In genomic region chr3:171156455-171157005, GRCh38 we compare ENCODE assay signal across 15 cellular contexts.
DNase-seq lines count a peak whose midpoint lies in the region; ATAC-seq, FAIRE-seq and TF ChIP-seq lines count a peak whose summit lies in the region.
"Had no signal": no experiment of that assay in that cellular context is flagged by ENCODE, and none has a peak within 500 bp of the region (broad histone marks: within the 10 kb centered on the region; RNA-seq: fewer than 3 reads in every experiment).

No MANE protein-coding gene starts in this region.

- peak; percentile 52 for DNase-seq in DMS 273 (lab: John Stamatoyannopoulos, UW; ENCODE audit: unreplicated experiment)
- DNase-seq in OCI-M1 (lab: John Stamatoyannopoulos, UW), result peak; percentile 35
- DNase-seq in bronchial epithelial cell (ENCODE audit: low read depth), result peak; percentile 46
- no peak for DNase-seq in mucosa of descending colon
- DNase-seq in NCI-H774 (lab: John Stamatoyannopoulos, UW), result no peak
- DNase-seq in activated T-cell treated with anti-CD3 and anti-CD28 coated beads, Interleukin-2, amount 50 U/mL, for 24 hours, result no peak
- DNase-seq in stimulated activated naive CD8-positive, alpha-beta T cell treated with anti-CD3 and anti-CD28 coated beads, Interleukin-15, Interleukin-2, amounts not matched to agents 100 U/mL and 50 U/mL, for 24 hours, result no peak
- DNase-seq: activated CD8-positive, alpha-beta T cell treated with anti-CD3 and anti-CD28 coated beads for 36 hours; aorta; NCI-H1092; upper lobe of right lung had no signal

- TF ChIP-seq CTCF in bronchial epithelial cell (IDR thresholded peaks at IDR 0.05; ENCODE audit: insufficient read depth, low read length, severe bottlenecking), result no peak
- TF ChIP-seq CTCF in mucosa of descending colon (IDR thresholded peaks at IDR 0.05), result no peak

- H3K27ac Mint-ChIP-seq in activated T-cell treated with anti-CD3 and anti-CD28 coated beads, Interleukin-2, amount 50 U/mL, for 24 hours, result no peak overlapping the region
- H3K27ac Mint-ChIP-seq: activated CD8-positive, alpha-beta T cell treated with anti-CD3 and anti-CD28 coated beads for 36 hours; stimulated activated memory B cell treated with anti-CD40 and anti-IgM and Interleukin-4, amounts not matched to agents 10 μg/mL and 1 μg/mL and 100 μg/mL, for 72 hours had no signal

- H3K36me3 ChIP-seq in bronchial epithelial cell (ENCODE audit: control insufficient read depth, insufficient read depth, low read length), result no peaks in the 10 kb centered on the region
- no peaks in the 10 kb centered on the region for H3K36me3 ChIP-seq in mucosa of descending colon (ENCODE audit: low read depth)

- H3K4me3 ChIP-seq in bronchial epithelial cell (ENCODE audit: low read depth, low read length) (no peak overlapping the region), mucosa of descending colon (no peak overlapping the region)
- H3K4me3 ChIP-seq: smooth muscle cell, upper lobe of right lung had no signal

- H3K4me1 Mint-ChIP-seq in activated T-cell treated with anti-CD3 and anti-CD28 coated beads, Interleukin-2, amount 50 U/mL, for 24 hours (ENCODE audit: low read depth), result no peaks in the 10 kb centered on the region
- H3K4me1 Mint-ChIP-seq: stimulated activated memory B cell treated with anti-CD40 and anti-IgM and Interleukin-4, amounts not matched to agents 10 μg/mL and 1 μg/mL and 100 μg/mL, for 72 hours had no signal

- H3K9me3 ChIP-seq in mucosa of descending colon, result no peaks in the 10 kb centered on the region
- H3K9me3 ChIP-seq: upper lobe of right lung had no signal

- ATAC-seq in mucosa of descending colon (peak; percentile 52), HG02884 (IDR thresholded peaks at IDR 0.05; ENCODE audit: unreplicated experiment) (no peak)
- no peak for ATAC-seq in stimulated activated naive CD8-positive, alpha-beta T cell treated with anti-CD3 and anti-CD28 coated beads, Interleukin-15, Interleukin-2, amounts not matched to agents 100 U/mL and 50 U/mL, for 24 hours
- ATAC-seq: activated CD8-positive, alpha-beta T cell treated with anti-CD3 and anti-CD28 coated beads for 36 hours; stimulated activated memory B cell treated with anti-CD40 and anti-IgM and Interleukin-4, amounts not matched to agents 10 μg/mL and 1 μg/mL and 100 μg/mL, for 72 hours; upper lobe of right lung had no signal

- H3K27me3 ChIP-seq in bronchial epithelial cell (ENCODE audit: control insufficient read depth, insufficient read depth, low read length), result no peaks in the 10 kb centered on the region
- H3K27me3 ChIP-seq: upper lobe of right lung had no signal

- peaks cover 93% of the 10 kb centered on the region for H3K36me3 Mint-ChIP-seq in activated T-cell treated with anti-CD3 and anti-CD28 coated beads, Interleukin-2, amount 50 U/mL, for 24 hours (ENCODE audit: low read depth)
- H3K36me3 Mint-ChIP-seq: stimulated activated memory B cell treated with anti-CD40 and anti-IgM and Interleukin-4, amounts not matched to agents 10 μg/mL and 1 μg/mL and 100 μg/mL, for 72 hours had no signal

- intact Hi-C loops in mucosa of descending colon (cut with DNase I, micrococcal nuclease), result no loop called here

- H3K9me3 Mint-ChIP-seq in activated T-cell treated with anti-CD3 and anti-CD28 coated beads, Interleukin-2, amount 50 U/mL, for 24 hours, result no peaks in the 10 kb centered on the region
- H3K9me3 Mint-ChIP-seq: activated CD8-positive, alpha-beta T cell treated with anti-CD3 and anti-CD28 coated beads for 36 hours; stimulated activated memory B cell treated with anti-CD40 and anti-IgM and Interleukin-4, amounts not matched to agents 10 μg/mL and 1 μg/mL and 100 μg/mL, for 72 hours had no signal

- no peak for FAIRE-seq in bronchial epithelial cell (lab: Jason Lieb, UNC)
- FAIRE-seq: H1 had no signal

- no peaks in the 10 kb centered on the region for H3K27me3 Mint-ChIP-seq in activated T-cell treated with anti-CD3 and anti-CD28 coated beads, Interleukin-2, amount 50 U/mL, for 24 hours
- H3K27me3 Mint-ChIP-seq: activated CD8-positive, alpha-beta T cell treated with anti-CD3 and anti-CD28 coated beads for 36 hours; stimulated activated memory B cell treated with anti-CD40 and anti-IgM and Interleukin-4, amounts not matched to agents 10 μg/mL and 1 μg/mL and 100 μg/mL, for 72 hours had no signal

- H3K4me3 Mint-ChIP-seq in activated T-cell treated with anti-CD3 and anti-CD28 coated beads, Interleukin-2, amount 50 U/mL, for 24 hours, result no peak overlapping the region
- H3K4me3 Mint-ChIP-seq: activated CD8-positive, alpha-beta T cell treated with anti-CD3 and anti-CD28 coated beads for 36 hours; stimulated activated memory B cell treated with anti-CD40 and anti-IgM and Interleukin-4, amounts not matched to agents 10 μg/mL and 1 μg/mL and 100 μg/mL, for 72 hours had no signal

- H3K4me1 ChIP-seq in mucosa of descending colon (ENCODE audit: low read depth), result no peaks in the 10 kb centered on the region
- H3K4me1 ChIP-seq: upper lobe of right lung had no signal

Comparison
In these comparisons a context has a peak if more than half of its experiments do, and no peak if none do; other contexts are left out.
1. DNase-seq: peak in DMS 273 (single experiment), OCI-M1 (single experiment) and bronchial epithelial cell (single experiment); none in mucosa of descending colon (0 of 3), NCI-H774 (single experiment), activated T-cell treated with anti-CD3 and anti-CD28 coated beads, Interleukin-2, amount 50 U/mL, for 24 hours (single experiment) and stimulated activated naive CD8-positive, alpha-beta T cell treated with anti-CD3 and anti-CD28 coated beads, Interleukin-15, Interleukin-2, amounts not matched to agents 100 U/mL and 50 U/mL, for 24 hours (single experiment).